ENCODE assay signal across 8 cellular contexts in the genomic region with DNA sequence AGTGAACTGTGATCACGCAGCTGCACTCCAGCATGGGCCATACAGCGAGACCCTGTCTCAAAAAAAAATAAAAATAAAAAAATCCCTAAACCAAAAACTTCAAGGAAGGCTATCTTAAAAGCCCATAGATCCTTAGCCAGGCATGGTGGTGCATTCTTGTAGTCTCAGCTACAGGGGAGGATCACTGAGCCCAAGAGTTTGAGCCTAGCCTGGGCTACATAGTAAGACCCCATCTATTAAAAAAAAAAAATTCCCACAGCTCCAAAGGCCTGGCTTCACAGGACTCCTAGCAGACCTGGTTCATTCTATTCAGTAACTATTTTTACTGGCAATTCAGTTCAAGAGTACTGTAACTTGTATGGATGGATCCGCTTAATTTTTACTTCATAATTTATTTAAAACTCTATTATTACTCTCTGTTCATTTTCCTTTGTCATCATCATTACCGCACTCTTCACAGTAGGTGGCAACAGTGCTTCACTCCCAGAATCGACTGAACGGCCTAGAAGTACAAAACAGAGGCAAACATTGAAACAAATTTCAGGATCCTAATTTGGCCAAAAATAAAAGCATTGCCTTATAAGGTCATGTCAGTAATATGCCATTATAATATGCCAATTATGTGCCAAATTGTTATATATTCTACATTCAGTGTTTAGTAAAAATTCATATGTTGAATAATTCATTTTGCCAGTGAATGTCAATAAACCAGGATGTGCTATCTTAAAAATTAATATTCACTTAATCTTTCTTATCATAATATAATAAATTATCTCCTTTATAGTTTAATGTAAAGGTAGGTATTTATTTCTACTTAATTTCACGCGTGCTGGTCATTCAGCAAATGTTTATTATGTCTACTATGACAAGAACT. TPM values are rescaled to one million over a fixed set of nuclear protein-coding genes. Genes with fewer than 3 reads are reported as not detected.
A peak's percentile ranks its signal among the peaks of the same experiment; 100 is the strongest.
DNase-seq lines count a peak whose midpoint lies in the region; ATAC-seq and TF ChIP-seq lines count a peak whose summit lies in the region.

No MANE protein-coding gene starts in this region.

- ATAC-seq in GM18498 (IDR thresholded peaks at IDR 0.05; ENCODE audit: unreplicated experiment) (peak; percentile 79), HG03095 (IDR thresholded peaks at IDR 0.05; ENCODE audit: unreplicated experiment) (peak; percentile 84)

- H3K36me3 ChIP-seq in breast epithelium = no peaks in the 10 kb centered on the region
- no peaks in the 10 kb centered on the region for H3K36me3 ChIP-seq in kidney epithelial cell (ENCODE audit: control insufficient read depth, insufficient read depth, low read length)
- no peaks in the 10 kb centered on the region for H3K36me3 ChIP-seq in tibial artery

- H3K27ac ChIP-seq in breast epithelium (no peak overlapping the region), tibial artery (no peak overlapping the region)

- TF ChIP-seq CTCF in breast epithelium (IDR thresholded peaks at IDR 0.05) = peak in 2 of 3 donors; percentile 76 to 83
- peak; percentile 76 for TF ChIP-seq CTCF in kidney epithelial cell (IDR thresholded peaks at IDR 0.05; ENCODE audit: insufficient read depth, low read length, poor library complexity, severe bottlenecking)
- peak; percentile 88 to 89 for TF ChIP-seq CTCF in tibial artery (IDR thresholded peaks at IDR 0.05)

- H3K4me3 ChIP-seq in breast epithelium (no peak overlapping the region), kidney epithelial cell (ENCODE audit: low read depth, low read length) (no peak overlapping the region), tibial artery (no peak overlapping the region)

- H3K9me3 ChIP-seq in breast epithelium = no peaks in the 10 kb centered on the region
- H3K9me3 ChIP-seq in tibial artery = no peaks in the 10 kb centered on the region

- H3K4me1 ChIP-seq in breast epithelium = no peaks in the 10 kb centered on the region
- H3K4me1 ChIP-seq in tibial artery = peaks cover 0 to 5% (median 0%) of the 10 kb centered on the region in 4 donors

- intact Hi-C loops in breast epithelium (cut with DNase I; ENCODE audit: low total_unique reads) = loop anchor here (10.0 kb wide), 1 partner anchor 435 kb away; no protein-coding TSS in a partner anchor
- intact Hi-C loops in tibial artery (cut with DNase I; ENCODE audit: low total_unique reads) = loop anchor here (5.0 to 10.0 kb wide), 4 partner anchors 145 to 665 kb away; a partner anchor contains a TSS

- DNase-seq in Ammon's horn (ENCODE audit: low spot score) (peak; percentile 86), NCI-H524 treated with DMSO at 0.1 percent for 48 hours (lab: John Stamatoyannopoulos, UW) (peak; percentile 2), breast epithelium (ENCODE audit: low spot score in 2 of 2) (no peak), kidney epithelial cell (ENCODE audit: low read depth) (no peak), tibial artery (peak in 1 of 2 donors; percentile 46)
- DNase-seq in effector CD8-positive, alpha-beta T cell (lab: John Stamatoyannopoulos, UW) = no peak

- no peak for TF ChIP-seq POLR2A in breast epithelium (IDR thresholded peaks at IDR 0.05)

- H3K27me3 ChIP-seq in breast epithelium (no peaks in the 10 kb centered on the region), kidney epithelial cell (ENCODE audit: control insufficient read depth, insufficient read depth, low read length) (no peaks in the 10 kb centered on the region), tibial artery (no peaks in the 10 kb centered on the region)

RNA-seq across cellular contexts. Expression of a gene that starts 14.3 kb away (rescaled TPM):
- total RNA-seq in breast epithelium (10 to 100 TPM; 31.4 to 73.8 (median 44.6) TPM), kidney epithelial cell (25.7 and 32.2 TPM in 2 replicates)

Comparison
In these comparisons a context has a peak if more than half of its experiments do, and no peak if none do; other contexts are left out.
1. DNase-seq: peak in Ammon's horn (single experiment) and NCI-H524 treated with DMSO at 0.1 percent for 48 hours (single experiment); none in breast epithelium (0 of 2), kidney epithelial cell (single experiment) and effector CD8-positive, alpha-beta T cell (single experiment).
2. Peak in every context shown above with its lines, with median percentiles within 50 percentile points of each other: CTCF ChIP-seq.